Comparison of ENCODE assay signal across 8 cellular contexts in genomic region chr14:22929104-22929847, GRCh38. TPM values are rescaled to one million over a fixed set of nuclear protein-coding genes. Genes with fewer than 3 reads are reported as not detected.
A peak's percentile ranks its signal among the peaks of the same experiment; 100 is the strongest.
DNase-seq lines count a peak whose midpoint lies in the region; ATAC-seq and TF ChIP-seq lines count a peak whose summit lies in the region.

Gene PRMT5 (minus strand): TSS chr14:22929376. CDS start chr14:22929361, 15 bp downstream.

- no peaks in the 10 kb centered on the region for H3K36me3 Mint-ChIP-seq in naive B cell
- peaks cover 24% of the 10 kb centered on the region for H3K36me3 Mint-ChIP-seq in stimulated activated memory B cell treated with anti-CD40 and anti-IgM and Interleukin-4, amounts not matched to agents 10 μg/mL and 1 μg/mL and 100 μg/mL, for 72 hours

- H3K4me1 ChIP-seq in fibroblast of lung (ENCODE audit: control insufficient read depth, extremely low read depth, insufficient read depth, low read length) = peaks cover 7% of the 10 kb centered on the region

- peak; percentile 89 to 92 for ATAC-seq in naive B cell (ENCODE audit: low read depth in 2 of 2)
- peak; percentile 98 for ATAC-seq in stimulated activated memory B cell treated with anti-CD40 and anti-IgM and Interleukin-4, amounts not matched to agents 10 μg/mL and 1 μg/mL and 100 μg/mL, for 72 hours

- peaks cover 5 to 13% (median 12%) of the 10 kb centered on the region in 3 donors for H3K4me1 Mint-ChIP-seq in naive B cell
- H3K4me1 Mint-ChIP-seq in stimulated activated memory B cell treated with anti-CD40 and anti-IgM and Interleukin-4, amounts not matched to agents 10 μg/mL and 1 μg/mL and 100 μg/mL, for 72 hours = peaks cover 32% of the 10 kb centered on the region

- peak; percentile 100 for DNase-seq in EL
- DNase-seq in H4 (ENCODE audit: low spot score) = peak; percentile 100
- peak; percentile 99 for DNase-seq in LNCaP clone FGC (ENCODE audit: low read depth)
- peak; percentile 96 for DNase-seq in RPMI8226
- DNase-seq in activated T-helper 1 cell treated with anti-CD3 and anti-CD28 coated beads, Interleukin-2, amount 50 U/mL, for 16 hours (ENCODE audit: low read depth in 1 of 2, low spot score in 1 of 2) = peak; percentile 93
- DNase-seq in fibroblast of lung (ENCODE audit: low read depth in 2 of 2) = peak; percentile 99 to 100
- peak; percentile 95 for DNase-seq in naive B cell

- H3K9me3 ChIP-seq in fibroblast of lung (ENCODE audit: control insufficient read depth, insufficient read depth, low read depth, low read length) = no peaks in the 10 kb centered on the region

- H3K27ac Mint-ChIP-seq in naive B cell = peak within 1 kb of the TSS in 2 of 6 donors; percentile 40 to 44
- no peak within 1 kb of the TSS for H3K27ac Mint-ChIP-seq in stimulated activated memory B cell treated with anti-CD40 and anti-IgM and Interleukin-4, amounts not matched to agents 10 μg/mL and 1 μg/mL and 100 μg/mL, for 72 hours

- TF ChIP-seq CTCF in LNCaP clone FGC (IDR thresholded peaks at IDR 0.05; ENCODE audit: control insufficient read depth, extremely low read depth, insufficient read depth) = peak; percentile 12; the same call in 1 of the 2 replicates
- no peak for TF ChIP-seq CTCF in fibroblast of lung (conservative IDR thresholded peaks at IDR 0.05 in 1 of 2, IDR thresholded peaks at IDR 0.05 in 1 of 2; ENCODE audit: low read depth in 1 of 2, low read length in 2 of 2)

- no peak within 1 kb of the TSS for H3K4me3 Mint-ChIP-seq in naive B cell
- H3K4me3 Mint-ChIP-seq in stimulated activated memory B cell treated with anti-CD40 and anti-IgM and Interleukin-4, amounts not matched to agents 10 μg/mL and 1 μg/mL and 100 μg/mL, for 72 hours = no peak within 1 kb of the TSS

- H4K20me1 ChIP-seq in fibroblast of lung (ENCODE audit: control insufficient read depth, extremely low read depth, insufficient read depth, low read length) = no peaks in the 10 kb centered on the region

- H3K9me3 Mint-ChIP-seq in naive B cell = no peaks in the 10 kb centered on the region
- H3K9me3 Mint-ChIP-seq in stimulated activated memory B cell treated with anti-CD40 and anti-IgM and Interleukin-4, amounts not matched to agents 10 μg/mL and 1 μg/mL and 100 μg/mL, for 72 hours = no peaks in the 10 kb centered on the region

- H3K27ac ChIP-seq in fibroblast of lung (ENCODE audit: insufficient read depth, low read length) = peak within 1 kb of the TSS; percentile 92

- H3K4me3 ChIP-seq in LNCaP clone FGC (ENCODE audit: low read depth, low read length) = peak within 1 kb of the TSS; percentile 93
- H3K4me3 ChIP-seq in fibroblast of lung (replicated peaks in 1 of 4; ENCODE audit: control extremely low read depth in 1 of 4, insufficient read depth in 1 of 4, low read depth in 3 of 4, low read length in 4 of 4) = peak within 1 kb of the TSS; percentile 71 to 96 (median 94)

- H3K27me3 Mint-ChIP-seq in naive B cell = no peaks in the 10 kb centered on the region
- H3K27me3 Mint-ChIP-seq in stimulated activated memory B cell treated with anti-CD40 and anti-IgM and Interleukin-4, amounts not matched to agents 10 μg/mL and 1 μg/mL and 100 μg/mL, for 72 hours = no peaks in the 10 kb centered on the region

- no peaks in the 10 kb centered on the region for H3K27me3 ChIP-seq in fibroblast of lung (ENCODE audit: control insufficient read depth, insufficient read depth, low read length)

- peaks cover 8% of the 10 kb centered on the region for H3K36me3 ChIP-seq in fibroblast of lung (ENCODE audit: control insufficient read depth, insufficient read depth, low read length)

- peak within 1 kb of the TSS; percentile 92 for H3K9ac ChIP-seq in fibroblast of lung (ENCODE audit: insufficient read depth, low read length)

- H3K4me2 ChIP-seq in fibroblast of lung (ENCODE audit: extremely low read depth, insufficient read depth, low read length) = peak within 1 kb of the TSS; percentile 85

- peaks cover 18% of the 10 kb centered on the region for H3K79me2 ChIP-seq in fibroblast of lung (ENCODE audit: control insufficient read depth, insufficient read depth, low read length)

- peak within 1 kb of the TSS; percentile 95 for H2AFZ ChIP-seq in fibroblast of lung (ENCODE audit: low read length)

RNA-seq across cellular contexts. Expression of gene PRMT5, which starts in this region (rescaled TPM):
- 60.1 and 76.9 TPM in 2 replicates for total RNA-seq in H4 (2014; rRNA removed; shearing (Covaris generic))
- 50.3 and 54.8 TPM in 2 replicates for total RNA-seq in fibroblast of lung
- 91.7 and 136 TPM in 2 replicates for polyA plus RNA-seq in fibroblast of lung
- polyA plus RNA-seq in fibroblast of lung (2012) = 76.2 and 138 TPM in 2 replicates
- polyA minus RNA-seq in fibroblast of lung (ENCODE audit: low replicate concordance) = 184 and 335 TPM in 2 replicates
- polyA plus RNA-seq in naive B cell (ENCODE audit: low read depth in 6 of 6) = 10 to 100 TPM; 43.7 to 67.6 (median 49.9) TPM

Comparison
In these comparisons a context has a peak if more than half of its experiments do, and no peak if none do; other contexts are left out.
1. Peak in every context shown above with its lines: DNase-seq, ATAC-seq, H3K4me3 ChIP-seq and H3K27ac ChIP-seq.